In genomic region chr2:3219536-3219935, GRCh38 we compare ENCODE assay signal across 23 cellular contexts.
"Had no signal": no experiment of that assay in that cellular context is flagged by ENCODE, and none has a peak within 500 bp of the region (broad histone marks: within the 10 kb centered on the region; RNA-seq: fewer than 3 reads in every experiment).

No MANE protein-coding gene starts in this region.

- DNase-seq: colonic mucosa; effector memory CD4-positive, alpha-beta T cell; erythroblast; esophagus squamous epithelium; hypothalamus; kidney; left lung; mesendoderm; midbrain; naive thymus-derived CD4-positive, alpha-beta T cell; occipital lobe; pancreas; sigmoid colon; stimulated activated CD4-positive, alpha-beta T cell treated with anti-CD3 and anti-CD28 coated beads, Interleukin-2, amount 100 ng/mL, for 24 hours; stimulated activated CD4-positive, alpha-beta T cell treated with anti-CD3 and anti-CD28 coated beads, Interleukin-4, amount 100 ng/mL, for 24 hours; stimulated activated naive CD8-positive, alpha-beta T cell treated with anti-CD3 and anti-CD28 coated beads, Interleukin-15, Interleukin-2, amounts not matched to agents 100 U/mL and 50 U/mL, for 24 hours; substantia nigra; testis; upper lobe of left lung had no signal

- H3K4me3 ChIP-seq: colonic mucosa, esophagus squamous epithelium, left lung, pancreas, sigmoid colon, testis, tibial nerve, upper lobe of left lung had no signal

- H3K27me3 Mint-ChIP-seq: central memory CD8-positive, alpha-beta T cell; dendritic cell treated with granulocyte-macrophage colony-stimulating factor and Interleukin-4, amounts not matched to agents 40 ng/mL and 50 ng/mL, for 4 days; naive thymus-derived CD4-positive, alpha-beta T cell had no signal

- H3K9me3 Mint-ChIP-seq: central memory CD8-positive, alpha-beta T cell; stimulated activated effector memory CD8-positive, alpha-beta T cell treated with anti-CD3 and anti-CD28 coated beads, Interleukin-12 subunit alpha, Interleukin-12 subunit beta, amount 100 ng/mL, for 72 hours had no signal

- H3K4me3 Mint-ChIP-seq: central memory CD8-positive, alpha-beta T cell; dendritic cell treated with granulocyte-macrophage colony-stimulating factor and Interleukin-4, amounts not matched to agents 40 ng/mL and 50 ng/mL, for 4 days; naive thymus-derived CD4-positive, alpha-beta T cell; stimulated activated effector memory CD8-positive, alpha-beta T cell treated with anti-CD3 and anti-CD28 coated beads, Interleukin-12 subunit alpha, Interleukin-12 subunit beta, amount 100 ng/mL, for 72 hours had no signal

- H3K27ac Mint-ChIP-seq: dendritic cell treated with granulocyte-macrophage colony-stimulating factor and Interleukin-4, amounts not matched to agents 40 ng/mL and 50 ng/mL, for 4 days; stimulated activated effector memory CD8-positive, alpha-beta T cell treated with anti-CD3 and anti-CD28 coated beads, Interleukin-12 subunit alpha, Interleukin-12 subunit beta, amount 100 ng/mL, for 72 hours had no signal

- H3K27me3 ChIP-seq: colonic mucosa, esophagus squamous epithelium, left lung, pancreas, sigmoid colon, testis, tibial nerve, upper lobe of left lung had no signal

- H3K36me3 ChIP-seq: colonic mucosa, esophagus squamous epithelium, left lung, pancreas, sigmoid colon, upper lobe of left lung had no signal

- H3K4me1 ChIP-seq: colonic mucosa, esophagus squamous epithelium, left lung, pancreas, sigmoid colon, testis, tibial nerve, upper lobe of left lung had no signal

- H3K27ac ChIP-seq: colonic mucosa, esophagus squamous epithelium, left lung, pancreas, sigmoid colon, testis, tibial nerve, upper lobe of left lung had no signal

- H3K9me3 ChIP-seq: colonic mucosa, esophagus squamous epithelium, pancreas, testis, upper lobe of left lung had no signal
